1 cellular context compared by ENCODE assay signal in genomic region chr14:103819503-103820307, GRCh38.
TF ChIP-seq lines count a peak whose summit lies in the region.

No MANE protein-coding gene starts in this region.

TF ChIP-seq in HEK293, 187 proteins besides CTCF, POLR2A, EP300 and RAD21 (continued from another document):
- TF ChIP-seq ZNF362 (tag by site-specific recombination; IDR thresholded peaks at IDR 0.05), result no peak
- no peak for TF ChIP-seq ZNF626 (tag by site-specific recombination; IDR thresholded peaks at IDR 0.05)
- TF ChIP-seq IKZF3 (tag by site-specific recombination; IDR thresholded peaks at IDR 0.05), result peak; percentile 81
- TF ChIP-seq, protein P1, sequence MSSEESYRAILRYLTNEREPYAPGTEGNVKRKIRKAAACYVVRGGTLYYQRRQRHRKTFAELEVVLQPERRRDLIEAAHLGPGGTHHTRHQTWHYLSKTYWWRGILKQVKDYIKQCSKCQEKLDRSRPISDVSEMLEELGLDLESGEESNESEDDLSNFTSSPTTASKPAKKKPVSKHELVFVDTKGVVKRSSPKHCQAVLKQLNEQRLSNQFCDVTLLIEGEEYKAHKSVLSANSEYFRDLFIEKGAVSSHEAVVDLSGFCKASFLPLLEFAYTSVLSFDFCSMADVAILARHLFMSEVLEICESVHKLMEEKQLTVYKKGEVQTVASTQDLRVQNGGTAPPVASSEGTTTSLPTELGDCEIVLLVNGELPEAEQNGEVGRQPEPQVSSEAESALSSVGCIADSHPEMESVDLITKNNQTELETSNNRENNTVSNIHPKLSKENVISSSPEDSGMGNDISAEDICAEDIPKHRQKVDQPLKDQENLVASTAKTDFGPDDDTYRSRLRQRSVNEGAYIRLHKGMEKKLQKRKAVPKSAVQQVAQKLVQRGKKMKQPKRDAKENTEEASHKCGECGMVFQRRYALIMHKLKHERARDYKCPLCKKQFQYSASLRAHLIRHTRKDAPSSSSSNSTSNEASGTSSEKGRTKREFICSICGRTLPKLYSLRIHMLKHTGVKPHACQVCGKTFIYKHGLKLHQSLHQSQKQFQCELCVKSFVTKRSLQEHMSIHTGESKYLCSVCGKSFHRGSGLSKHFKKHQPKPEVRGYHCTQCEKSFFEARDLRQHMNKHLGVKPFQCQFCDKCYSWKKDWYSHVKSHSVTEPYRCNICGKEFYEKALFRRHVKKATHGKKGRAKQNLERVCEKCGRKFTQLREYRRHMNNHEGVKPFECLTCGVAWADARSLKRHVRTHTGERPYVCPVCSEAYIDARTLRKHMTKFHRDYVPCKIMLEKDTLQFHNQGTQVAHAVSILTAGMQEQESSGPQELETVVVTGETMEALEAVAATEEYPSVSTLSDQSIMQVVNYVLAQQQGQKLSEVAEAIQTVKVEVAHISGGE (tag by site-specific recombination; conservative IDR thresholded peaks at IDR 0.05; ENCODE audit: low read depth), result no peak
- TF ChIP-seq ZNF366 (tag by site-specific recombination; conservative IDR thresholded peaks at IDR 0.05), result peak; percentile 53
- TF ChIP-seq ZNF48 (tag by site-specific recombination; IDR thresholded peaks at IDR 0.05), result no peak
- TF ChIP-seq ZNF473 (tag by site-specific recombination; IDR thresholded peaks at IDR 0.05), result no peak
- TF ChIP-seq ZNF335 (tag by site-specific recombination; conservative IDR thresholded peaks at IDR 0.05), result peak; percentile 40
- peak; percentile 57 for TF ChIP-seq PRDM6 (tag by site-specific recombination; IDR thresholded peaks at IDR 0.05)
- no peak for TF ChIP-seq ZNF555 (tag by site-specific recombination; conservative IDR thresholded peaks at IDR 0.05)
- no peak for TF ChIP-seq ZNF311 (tag by site-specific recombination; IDR thresholded peaks at IDR 0.05; ENCODE audit: borderline replicate concordance)
- peak; percentile 76 for TF ChIP-seq ZBTB17 (tag by site-specific recombination; IDR thresholded peaks at IDR 0.05)
- 0 out of 2 replicates have a peak, but pooled peaks have one; percentile 4 for TF ChIP-seq ZNF596 (tag by site-specific recombination; IDR thresholded peaks at IDR 0.05)
- peak; percentile 58; the same call in 1 of the 2 replicates for TF ChIP-seq PATZ1 (tag by site-specific recombination; IDR thresholded peaks at IDR 0.05)
- TF ChIP-seq SCRT1 (tag by site-specific recombination; IDR thresholded peaks at IDR 0.05; ENCODE audit: borderline replicate concordance), result 0 out of 2 replicates have a peak, but pooled peaks have one; percentile 17
- TF ChIP-seq KLF10 (tag by site-specific recombination; IDR thresholded peaks at IDR 0.05), result peak; percentile 68; the same call in 1 of the 2 replicates
- TF ChIP-seq ZNF223 (tag by site-specific recombination; IDR thresholded peaks at IDR 0.05), result 0 out of 2 replicates have a peak, but pooled peaks have one; percentile 4
- TF ChIP-seq, protein P2, sequence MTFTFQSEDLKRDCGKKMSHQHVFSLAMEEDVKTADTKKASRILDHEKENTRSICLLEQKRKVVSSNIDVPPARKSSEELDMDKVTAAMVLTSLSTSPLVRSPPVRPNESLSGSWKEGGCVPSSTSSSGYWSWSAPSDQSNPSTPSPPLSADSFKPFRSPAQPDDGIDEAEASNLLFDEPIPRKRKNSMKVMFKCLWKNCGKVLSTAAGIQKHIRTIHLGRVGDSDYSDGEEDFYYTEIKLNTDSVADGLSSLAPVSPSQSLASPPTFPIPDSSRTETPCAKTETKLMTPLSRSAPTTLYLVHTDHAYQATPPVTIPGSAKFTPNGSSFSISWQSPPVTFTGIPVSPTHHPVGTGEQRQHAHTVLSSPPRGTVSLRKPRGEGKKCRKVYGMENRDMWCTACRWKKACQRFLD (tag by site-specific recombination; IDR thresholded peaks at IDR 0.05), result no peak
- TF ChIP-seq SCRT2 (tag by site-specific recombination; IDR thresholded peaks at IDR 0.05), result peak; percentile 57
- TF ChIP-seq WT1 (tag by site-specific recombination; IDR thresholded peaks at IDR 0.05), result peak; percentile 57; the same call in 1 of the 2 replicates
- TF ChIP-seq GLIS1 (tag by site-specific recombination; IDR thresholded peaks at IDR 0.05), result peak; percentile 69
- no peak for TF ChIP-seq ZNF514 (tag by site-specific recombination; IDR thresholded peaks at IDR 0.05)
- TF ChIP-seq BCL11B (tag by site-specific recombination; IDR thresholded peaks at IDR 0.05; ENCODE audit: low read depth), result no peak
- no peak for TF ChIP-seq ZNF138 (tag by site-specific recombination; IDR thresholded peaks at IDR 0.05; ENCODE audit: borderline replicate concordance)
- TF ChIP-seq ZNF324 (tag by site-specific recombination; IDR thresholded peaks at IDR 0.05), result no peak
- TF ChIP-seq ZBTB48 (tag by site-specific recombination; IDR thresholded peaks at IDR 0.05), result no peak
- TF ChIP-seq ZNF280C (tag by site-specific recombination; IDR thresholded peaks at IDR 0.05), result no peak
- no peak for TF ChIP-seq ZNF350 (tag by site-specific recombination; IDR thresholded peaks at IDR 0.05)
- TF ChIP-seq FEZF1 (tag by site-specific recombination; IDR thresholded peaks at IDR 0.05), result peak; percentile 52; the same call in 1 of the 2 replicates
- TF ChIP-seq ZFP69B (tag by site-specific recombination; IDR thresholded peaks at IDR 0.05), result no peak
- no peak for TF ChIP-seq HOXC10 (CRISPR knock-in tag; IDR thresholded peaks at IDR 0.05)
- no peak for TF ChIP-seq TSHZ1 (tag by site-specific recombination; IDR thresholded peaks at IDR 0.05; ENCODE audit: borderline replicate concordance)
- peak; percentile 63 for TF ChIP-seq SP2 (tag by site-specific recombination; IDR thresholded peaks at IDR 0.05)
- TF ChIP-seq MZF1 (tag by site-specific recombination; IDR thresholded peaks at IDR 0.05; ENCODE audit: borderline replicate concordance), result 0 out of 2 replicates have a peak, but pooled peaks have one; percentile 42
- TF ChIP-seq ZNF341 (tag by site-specific recombination; IDR thresholded peaks at IDR 0.05; ENCODE audit: low read depth), result no peak; the same call in none of the 2 replicates
- 0 out of 2 replicates have a peak, but pooled peaks have one; percentile 52 for TF ChIP-seq OVOL3 (tag by site-specific recombination; IDR thresholded peaks at IDR 0.05)
- TF ChIP-seq ZSCAN30 (tag by site-specific recombination; IDR thresholded peaks at IDR 0.05), result peak; percentile 82
- TF ChIP-seq ZNF571 (tag by site-specific recombination; IDR thresholded peaks at IDR 0.05), result no peak
- no peak for TF ChIP-seq ZNF175 (tag by site-specific recombination; IDR thresholded peaks at IDR 0.05)
- TF ChIP-seq ZNF529 (tag by site-specific recombination; IDR thresholded peaks at IDR 0.05; ENCODE audit: insufficient replicate concordance), result no peak
- TF ChIP-seq YY2 (tag by site-specific recombination; IDR thresholded peaks at IDR 0.05), result no peak
- TF ChIP-seq ZSCAN23 (tag by site-specific recombination; IDR thresholded peaks at IDR 0.05), result no peak
- TF ChIP-seq ZNF670 (tag by site-specific recombination; IDR thresholded peaks at IDR 0.05; ENCODE audit: low read depth), result no peak
- TF ChIP-seq TRIM28 (IDR thresholded peaks at IDR 0.05; ENCODE audit: borderline replicate concordance, low read length), result peak; percentile 81
- TF ChIP-seq ZNF24 (tag by site-specific recombination; IDR thresholded peaks at IDR 0.05), result no peak
- TF ChIP-seq ZNF174 (tag by site-specific recombination; IDR thresholded peaks at IDR 0.05), result no peak
- no peak for TF ChIP-seq TCF7L2 (IDR thresholded peaks at IDR 0.05; ENCODE audit: borderline replicate concordance, low read depth, low read length)
- no peak for TF ChIP-seq ZNF76 (tag by site-specific recombination; IDR thresholded peaks at IDR 0.05; ENCODE audit: borderline replicate concordance, low read depth)
- no peak for TF ChIP-seq ZNF121 (tag by site-specific recombination; IDR thresholded peaks at IDR 0.05)
- no peak for TF ChIP-seq OSR2 (tag by site-specific recombination; IDR thresholded peaks at IDR 0.05)
- no peak for TF ChIP-seq ZNF664 (tag by site-specific recombination; IDR thresholded peaks at IDR 0.05)
- TF ChIP-seq ZNF292 (tag by site-specific recombination; IDR thresholded peaks at IDR 0.05; ENCODE audit: borderline replicate concordance, low read depth), result no peak
- no peak for TF ChIP-seq ZNF2 (tag by site-specific recombination; IDR thresholded peaks at IDR 0.05)
- TF ChIP-seq KLF1 (tag by site-specific recombination; IDR thresholded peaks at IDR 0.05), result peak; percentile 83
TF ChIP-seq in HEK293: peak in this region for 26.
